ENCODE assay signal across 22 cellular contexts in the genomic region with DNA sequence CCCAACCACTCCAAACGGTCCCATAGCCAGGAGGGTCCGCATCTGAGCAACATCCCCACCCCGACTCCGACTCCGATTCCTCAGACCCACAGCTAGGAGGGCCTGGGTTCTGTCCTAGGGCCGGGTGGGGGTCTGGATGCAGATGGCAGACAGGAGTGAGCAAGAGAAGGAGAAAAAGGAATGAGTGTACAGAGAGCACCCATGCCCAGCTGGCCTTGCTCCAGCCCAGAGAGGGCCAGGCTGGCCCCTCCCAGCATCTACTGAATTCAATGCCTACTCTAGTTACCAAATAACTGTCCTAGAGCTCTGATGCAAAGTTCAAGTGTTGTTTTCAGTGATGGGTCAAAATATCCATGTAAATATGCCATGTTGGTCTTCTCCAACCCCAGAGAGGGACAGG. TPM values are rescaled to one million over a fixed set of nuclear protein-coding genes. Genes with fewer than 3 reads are reported as not detected.
DNase-seq lines count a peak whose midpoint lies in the region; TF ChIP-seq lines count a peak whose summit lies in the region.
"Had no signal": no experiment of that assay in that cellular context is flagged by ENCODE, and none has a peak within 500 bp of the region (broad histone marks: within the 10 kb centered on the region; RNA-seq: fewer than 3 reads in every experiment).

No MANE protein-coding gene starts in this region.

- CTCF ChIA-PET in RWPE1 (lab: Yijun Ruan, JAX), result interaction anchor here (0.6 kb wide), 1 partner anchor 221 kb away, joined by 3 read pairs; no protein-coding TSS in a partner anchor

- intact Hi-C loops in activated CD4-positive, alpha-beta T cell treated with anti-CD3 and anti-CD28 coated beads, Interleukin-2, amount 10 ng/mL, durations not matched to agents 24 days and 14 days (cut with micrococcal nuclease), result no loop called here

- no peak overlapping the region for H3K9ac ChIP-seq in endodermal cell (ENCODE audit: extremely low read depth, low read length, poor library complexity, severe bottlenecking)

- no peak for DNase-seq in activated CD4-positive, alpha-beta T cell treated with anti-CD3 and anti-CD28 coated beads, Interleukin-2, amount 10 ng/mL, durations not matched to agents 24 days and 14 days
- no peak for DNase-seq in activated CD4-positive, alpha-beta T cell treated with anti-CD3 and anti-CD28 coated beads, Interleukin-2, amount 50 U/mL, for 48 hours
- DNase-seq in RWPE1 (ENCODE audit: low spot score), result peak; percentile 41
- DNase-seq in endodermal cell, result peak; percentile 31
- DNase-seq in mesenteric fat pad (ENCODE audit: low spot score), result peak; percentile 71
- no peak for DNase-seq in NOMO-1 treated with DMSO at 0.1 percent for 48 hours (lab: John Stamatoyannopoulos, UW; ENCODE audit: unreplicated experiment)
- DNase-seq in NCI-H2029 treated with DMSO at 0.1 percent for 48 hours (lab: John Stamatoyannopoulos, UW), result no peak
- DNase-seq in NCI-H345 (lab: John Stamatoyannopoulos, UW), result no peak
- DNase-seq: activated gamma-delta T cell treated with Interleukin-2 at 50 U/mL for 16 hours; AML-193; CD8-positive, alpha-beta memory T cell; IMR-90; NCI-H1105 treated with DMSO at 0.1 percent for 48 hours; NCI-H2029; OCI-M1; psoas muscle; SHP77; stimulated activated CD8-positive, alpha-beta memory T cell treated with anti-CD3 and anti-CD28 coated beads, Interleukin-4, amount 100 ng/mL, for 48 hours; substantia nigra had no signal

- H3K36me3 ChIP-seq in endodermal cell (ENCODE audit: control insufficient read depth, insufficient read depth, low read length), result no peaks in the 10 kb centered on the region
- H3K36me3 ChIP-seq: cardiac muscle cell had no signal

- peak overlapping the region; percentile 15 for H3K4me3 Mint-ChIP-seq in activated CD4-positive, alpha-beta T cell treated with anti-CD3 and anti-CD28 coated beads, Interleukin-2, amount 10 ng/mL, durations not matched to agents 24 days and 14 days
- no peak overlapping the region for H3K4me3 Mint-ChIP-seq in endodermal cell
- H3K4me3 Mint-ChIP-seq: CD8-positive, alpha-beta memory T cell had no signal

- H3K27ac ChIP-seq in RWPE1 (peak overlapping the region; percentile 92), endodermal cell (ENCODE audit: low read depth, low read length) (no peak overlapping the region)
- H3K27ac ChIP-seq: cardiac muscle cell, coronary artery, neutrophil, psoas muscle had no signal

- H3K36me3 Mint-ChIP-seq in activated CD4-positive, alpha-beta T cell treated with anti-CD3 and anti-CD28 coated beads, Interleukin-2, amount 10 ng/mL, durations not matched to agents 24 days and 14 days (ENCODE audit: low read depth), result peaks cover 87% of the 10 kb centered on the region
- H3K36me3 Mint-ChIP-seq in endodermal cell (ENCODE audit: low read depth), result no peaks in the 10 kb centered on the region
- H3K36me3 Mint-ChIP-seq: CD8-positive, alpha-beta memory T cell had no signal

- H3K9me3 Mint-ChIP-seq in activated CD4-positive, alpha-beta T cell treated with anti-CD3 and anti-CD28 coated beads, Interleukin-2, amount 10 ng/mL, durations not matched to agents 24 days and 14 days, result no peaks in the 10 kb centered on the region
- H3K9me3 Mint-ChIP-seq in endodermal cell, result no peaks in the 10 kb centered on the region
- H3K9me3 Mint-ChIP-seq: CD8-positive, alpha-beta memory T cell had no signal

- H3K27me3 ChIP-seq in endodermal cell (ENCODE audit: control insufficient read depth, insufficient read depth, low read length, poor library complexity, severe bottlenecking), result no peaks in the 10 kb centered on the region
- H3K27me3 ChIP-seq: cardiac muscle cell, neutrophil had no signal

- 87% methylated on average over 6 of the region's 6 CpGs; no CpG with 5 or more reads in 1 of the 2 experiments for WGBS in endodermal cell (ENCODE audit: insufficient coverage in 1 of 2, insufficient read length in 1 of 2), 2 experiments

- TF ChIP-seq CTCF in RWPE1 (conservative IDR thresholded peaks at IDR 0.05; ENCODE audit: low read depth) (no peak), endodermal cell (conservative IDR thresholded peaks at IDR 0.05) (no peak)

- H3K4me1 Mint-ChIP-seq in activated CD4-positive, alpha-beta T cell treated with anti-CD3 and anti-CD28 coated beads, Interleukin-2, amount 10 ng/mL, durations not matched to agents 24 days and 14 days, result peaks cover 76% of the 10 kb centered on the region
- no peaks in the 10 kb centered on the region for H3K4me1 Mint-ChIP-seq in endodermal cell

- H3K27ac Mint-ChIP-seq in activated CD4-positive, alpha-beta T cell treated with anti-CD3 and anti-CD28 coated beads, Interleukin-2, amount 10 ng/mL, durations not matched to agents 24 days and 14 days, result peak overlapping the region; percentile 92
- no peak overlapping the region for H3K27ac Mint-ChIP-seq in endodermal cell
- H3K27ac Mint-ChIP-seq: CD8-positive, alpha-beta memory T cell had no signal

- no peaks in the 10 kb centered on the region for H3K27me3 Mint-ChIP-seq in activated CD4-positive, alpha-beta T cell treated with anti-CD3 and anti-CD28 coated beads, Interleukin-2, amount 10 ng/mL, durations not matched to agents 24 days and 14 days
- peaks cover 4% of the 10 kb centered on the region for H3K27me3 Mint-ChIP-seq in endodermal cell (ENCODE audit: insufficient read depth)
- H3K27me3 Mint-ChIP-seq: CD8-positive, alpha-beta memory T cell had no signal

- H3K4me3 ChIP-seq in endodermal cell (ENCODE audit: low read length), result no peak overlapping the region
- H3K4me3 ChIP-seq: cardiac muscle cell, coronary artery, psoas muscle had no signal

- POLR2A ChIA-PET in RWPE1 (lab: Yijun Ruan, JAX; ENCODE audit: low non-redundant PET), result no interaction called here

- H3K9me3 ChIP-seq in endodermal cell (ENCODE audit: control insufficient read depth, low read length), result no peaks in the 10 kb centered on the region
- H3K9me3 ChIP-seq: neutrophil, psoas muscle had no signal

- no peaks in the 10 kb centered on the region for H3K4me1 ChIP-seq in endodermal cell (ENCODE audit: control insufficient read depth, insufficient read depth, low read length)
- H3K4me1 ChIP-seq: psoas muscle had no signal

RNA-seq across cellular contexts. Expression of gene VDR, which starts 40.8 kb away (rescaled TPM):
- 267 and 277 TPM in 2 replicates for total RNA-seq in activated CD4-positive, alpha-beta T cell treated with anti-CD3 and anti-CD28 coated beads, Interleukin-2, amount 10 ng/mL, durations not matched to agents 24 days and 14 days
- under 1 TPM in 1 of 2 donors, not detected in 1; 0.04 TPM for total RNA-seq in endodermal cell
- polyA plus RNA-seq in endodermal cell (2013, experiment 1 of 2), result not detected
- not detected for polyA plus RNA-seq in endodermal cell (2013, experiment 2 of 2)
- 9.8 TPM for total RNA-seq in mesenteric fat pad
- total RNA-seq: cardiac muscle cell had no signal
- polyA plus RNA-seq: cardiac muscle cell had no signal

RNA-seq across cellular contexts. Expression of gene HDAC7, which starts 44.3 kb away (rescaled TPM):
- 405 and 419 TPM in 2 replicates for total RNA-seq in activated CD4-positive, alpha-beta T cell treated with anti-CD3 and anti-CD28 coated beads, Interleukin-2, amount 10 ng/mL, durations not matched to agents 24 days and 14 days
- total RNA-seq in endodermal cell (100 to 1,000 TPM; 146 to 154 TPM), mesenteric fat pad (105 TPM)
- polyA plus RNA-seq in endodermal cell (2013, experiment 1 of 2), result 73.0 TPM
- polyA plus RNA-seq in endodermal cell (2013, experiment 2 of 2), result 68.5 TPM

Comparison
In these comparisons a context has a peak if more than half of its experiments do, and no peak if none do; other contexts are left out.
1. DNase-seq: peak in RWPE1 (single experiment), endodermal cell (single experiment) and mesenteric fat pad (single experiment); none in activated CD4-positive, alpha-beta T cell treated with anti-CD3 and anti-CD28 coated beads, Interleukin-2, amount 10 ng/mL, durations not matched to agents 24 days and 14 days (single experiment), activated CD4-positive, alpha-beta T cell treated with anti-CD3 and anti-CD28 coated beads, Interleukin-2, amount 50 U/mL, for 48 hours (0 of 2), NOMO-1 treated with DMSO at 0.1 percent for 48 hours (single experiment), NCI-H2029 treated with DMSO at 0.1 percent for 48 hours (single experiment) and NCI-H345 (single experiment).
2. RNA of gene VDR, which starts 40.8 kb away (total RNA-seq): 267 to 277 TPM in activated CD4-positive, alpha-beta T cell treated with anti-CD3 and anti-CD28 coated beads, Interleukin-2, amount 10 ng/mL, durations not matched to agents 24 days and 14 days; 9.8 TPM in mesenteric fat pad (single experiment) and 0.04 TPM in endodermal cell; every median in the first group is over 10 times any median in the second.